In genomic region chr9:112750767-112751058, GRCh38 we compare ENCODE assay signal across 8 cellular contexts. TPM values are rescaled to one million over a fixed set of nuclear protein-coding genes. Genes with fewer than 3 reads are reported as not detected.
DNase-seq lines count a peak whose midpoint lies in the region; ATAC-seq and TF ChIP-seq lines count a peak whose summit lies in the region.

No MANE protein-coding gene starts in this region.

- H3K18ac ChIP-seq in neuronal stem cell (ENCODE audit: low read length) = peak overlapping the region; percentile 94

- peaks cover 30% of the 10 kb centered on the region for H3K4me1 Mint-ChIP-seq in Caco-2 (ENCODE audit: low read depth, unreplicated experiment)

- H3K36me3 ChIP-seq in Caco-2 (ENCODE audit: control insufficient read depth, insufficient read depth, low read length) = no peaks in the 10 kb centered on the region
- H3K36me3 ChIP-seq in neuronal stem cell (replicated peaks in 1 of 2; ENCODE audit: control insufficient read depth in 2 of 2, insufficient read depth in 2 of 2, low read length in 2 of 2) = no peaks in the 10 kb centered on the region

- H2AFZ ChIP-seq in neuronal stem cell (ENCODE audit: low read length) = peak overlapping the region; percentile 89

- H2BK5ac ChIP-seq in neuronal stem cell (ENCODE audit: low read length) = no peak overlapping the region

- H3K4ac ChIP-seq in neuronal stem cell (ENCODE audit: low read length) = no peak overlapping the region

- DNase-seq in Caco-2 = no peak
- no peak for DNase-seq in LNCaP clone FGC (ENCODE audit: low read depth)
- DNase-seq in epithelial cell of esophagus (ENCODE audit: low read depth) = no peak
- DNase-seq in neuronal stem cell (ENCODE audit: low spot score) = no peak
- no peak for DNase-seq in NCI-H345 (lab: John Stamatoyannopoulos, UW)
- no peak for DNase-seq in COLO829 (ENCODE audit: low spot score)
- no peak for DNase-seq in LoVo (ENCODE audit: low spot score)

- H4K91ac ChIP-seq in neuronal stem cell (ENCODE audit: low read depth, low read length, poor library complexity) = no peak overlapping the region

- peak overlapping the region; percentile 99 for H3K4me3 ChIP-seq in Caco-2 (ENCODE audit: low read depth, low read length)
- H3K4me3 ChIP-seq in LNCaP clone FGC (ENCODE audit: low read depth, low read length) = peak overlapping the region; percentile 74
- H3K4me3 ChIP-seq in epithelial cell of esophagus (ENCODE audit: low read length) = peak overlapping the region; percentile 63
- H3K4me3 ChIP-seq in neuronal stem cell (ENCODE audit: low read length in 2 of 2) = peak overlapping the region; percentile 64 to 86

- intact Hi-C loops in Caco-2 (cut with micrococcal nuclease; ENCODE audit: unreplicated experiment) = loop anchor here (1.0 kb wide), 4 partner anchors 13 to 43 kb away; partner anchors contain the start of gene INIP

- POLR2A ChIA-PET in Caco-2 (lab: Charles Lee) = interaction anchor here (0.6 to 2.2 kb wide), 4 partner anchors 14 to 591 kb away, joined by 3 to 9 read pairs (median 4); partner anchors contain the start of gene INIP

- peak overlapping the region; percentile 97 for H3K9ac ChIP-seq in neuronal stem cell (ENCODE audit: low read depth, low read length, poor library complexity)

- no peak overlapping the region for H3K14ac ChIP-seq in neuronal stem cell (ENCODE audit: low read length)

- H3K4me1 ChIP-seq in Caco-2 (peaks cover 46% of the 10 kb centered on the region), neuronal stem cell (ENCODE audit: control insufficient read depth in 2 of 2, insufficient read depth in 1 of 2, low read depth in 1 of 2, low read length in 2 of 2) (peaks cover 2 to 11% of the 10 kb centered on the region in 2 donors)

- no peaks in the 10 kb centered on the region for H3K9me3 Mint-ChIP-seq in Caco-2 (ENCODE audit: unreplicated experiment)

- BruUV-seq in Caco-2 (replicated peaks; lab: Mats Ljungman, UMichigan) = no TSS peak

- ATAC-seq in GM21515 (IDR thresholded peaks at IDR 0.05; ENCODE audit: unreplicated experiment) = no peak

- H3K4me3 Mint-ChIP-seq in Caco-2 (ENCODE audit: unreplicated experiment) = peak overlapping the region; percentile 96

- H4K8ac ChIP-seq in neuronal stem cell (ENCODE audit: low read depth, low read length) = no peak overlapping the region

- H3K27me3 ChIP-seq in Caco-2 (replicated peaks; ENCODE audit: control insufficient read depth, insufficient read depth, low read length) (no peaks in the 10 kb centered on the region), neuronal stem cell (ENCODE audit: control insufficient read depth in 3 of 3, insufficient read depth in 3 of 3, low read depth in 1 of 3, low read length in 3 of 3) (no peaks in the 10 kb centered on the region)

- H3K27me3 Mint-ChIP-seq in Caco-2 (ENCODE audit: insufficient read depth, unreplicated experiment) = no peaks in the 10 kb centered on the region

- no peak overlapping the region for H2BK12ac ChIP-seq in neuronal stem cell (ENCODE audit: low read length)

- CTCF ChIA-PET in Caco-2 (lab: Charles Lee) = interaction anchor here (1.0 to 2.0 kb wide), 4 partner anchors 13 to 42 kb away, joined by 3 to 10 read pairs (median 6); partner anchors contain the start of gene INIP

- WGBS in neuronal stem cell (ENCODE audit: extremely low coverage in 2 of 2, insufficient read length in 2 of 2, insufficient replicate concordance in 1 of 2), 2 donors = no CpG with 5 or more reads among the region's 50 CpGs

- H3K23ac ChIP-seq in neuronal stem cell (ENCODE audit: low read depth, low read length, poor library complexity) = no peak overlapping the region

- H3K9me3 ChIP-seq in Caco-2 (no peaks in the 10 kb centered on the region), neuronal stem cell (replicated peaks in 1 of 2; ENCODE audit: control insufficient read depth in 2 of 2, insufficient read depth in 1 of 2, low read depth in 1 of 2, low read length in 2 of 2) (no peaks in the 10 kb centered on the region)

- H3K79me1 ChIP-seq in neuronal stem cell (ENCODE audit: low read depth, low read length) = peaks cover 2% of the 10 kb centered on the region

- H2AK5ac ChIP-seq in neuronal stem cell (ENCODE audit: low read depth, low read length) = no peak overlapping the region

- no peak overlapping the region for H3K27ac ChIP-seq in neuronal stem cell (replicated peaks; ENCODE audit: low read length)

- no peaks in the 10 kb centered on the region for H3K36me3 Mint-ChIP-seq in Caco-2 (ENCODE audit: insufficient read depth, unreplicated experiment)

- H2BK15ac ChIP-seq in neuronal stem cell (ENCODE audit: low read length) = no peak overlapping the region

- H3K4me2 ChIP-seq in neuronal stem cell (ENCODE audit: insufficient read depth, low read length, poor library complexity, severe bottlenecking) = peak overlapping the region; percentile 96

- H3K27ac Mint-ChIP-seq in Caco-2 (ENCODE audit: unreplicated experiment) = peak overlapping the region; percentile 82

- H2BK120ac ChIP-seq in neuronal stem cell (ENCODE audit: low read depth, low read length) = no peak overlapping the region

- TF ChIP-seq CTCF in Caco-2 (IDR thresholded peaks at IDR 0.05; ENCODE audit: insufficient read depth in 1 of 2, low read depth in 1 of 2, low read length in 1 of 2, severe bottlenecking in 1 of 2, unreplicated experiment in 1 of 2) (no peak), LNCaP clone FGC (IDR thresholded peaks at IDR 0.05; ENCODE audit: control insufficient read depth, extremely low read depth, insufficient read depth) (no peak), epithelial cell of esophagus (IDR thresholded peaks at IDR 0.05; ENCODE audit: insufficient read depth, low read depth, low read length, missing control alignments) (no peak)

RNA-seq across cellular contexts. Expression of gene SNX30, which starts 0.2 kb away (rescaled TPM):
- total RNA-seq in Caco-2 (2022) = 20.6 and 21.8 TPM in 2 replicates
- polyA plus RNA-seq in neuronal stem cell (2013, experiment 1 of 2) = 7.6 TPM
- 7.6 TPM for polyA plus RNA-seq in neuronal stem cell (2013, experiment 2 of 2)

RNA-seq across cellular contexts. Expression of gene INIP, which starts 32.8 kb away (rescaled TPM):
- total RNA-seq in Caco-2 (2022) = 30.2 and 31.9 TPM in 2 replicates
- 21.2 TPM for polyA plus RNA-seq in neuronal stem cell (2013, experiment 1 of 2)
- polyA plus RNA-seq in neuronal stem cell (2013, experiment 2 of 2) = 22.1 TPM
